In genomic region chr15:66184936-66185790, GRCh38 we compare ENCODE assay signal across 21 cellular contexts.
"Had no signal": no experiment of that assay in that cellular context is flagged by ENCODE, and none has a peak within 500 bp of the region (broad histone marks: within the 10 kb centered on the region; RNA-seq: fewer than 3 reads in every experiment).

No MANE protein-coding gene starts in this region.

- H3K9me3 Mint-ChIP-seq: activated CD4-positive, alpha-beta memory T cell treated with anti-CD3 and anti-CD28 coated beads for 36 hours; activated T-cell treated with anti-CD3 and anti-CD28 coated beads, Interleukin-2, amount 50 U/mL, for 24 hours; memory B cell; natural killer cell treated with Interleukin-12 subunit alpha and Interleukin-12 subunit beta and Interleukin-15 and Interleukin-18, amount 100 ng/mL, for 72 hours; type B pancreatic cell had no signal

- ATAC-seq: natural killer cell treated with Interleukin-12 subunit alpha and Interleukin-12 subunit beta and Interleukin-15 and Interleukin-18, amount 100 ng/mL, for 72 hours; right cardiac atrium; stimulated activated naive CD8-positive, alpha-beta T cell treated with anti-CD3 and anti-CD28 coated beads, Interleukin-15, Interleukin-2, amounts not matched to agents 100 U/mL and 50 U/mL, for 24 hours had no signal

- H3K27ac Mint-ChIP-seq: activated CD4-positive, alpha-beta memory T cell treated with anti-CD3 and anti-CD28 coated beads for 36 hours; activated T-cell treated with anti-CD3 and anti-CD28 coated beads, Interleukin-2, amount 50 U/mL, for 24 hours; memory B cell; natural killer cell treated with Interleukin-12 subunit alpha and Interleukin-12 subunit beta and Interleukin-15 and Interleukin-18, amount 100 ng/mL, for 72 hours; type B pancreatic cell had no signal

- H3K4me2 ChIP-seq: hepatocyte had no signal

- DNase-seq: activated CD4-positive, alpha-beta memory T cell treated with anti-CD3 and anti-CD28 coated beads for 36 hours; activated effector memory CD4-positive, alpha-beta T cell treated with Interleukin-2 at 50 U/mL for 16 hours; activated naive CD4-positive, alpha-beta T cell treated with anti-CD3 and anti-CD28 coated beads, Interleukin-2, amount 50 U/mL, for 16 hours; activated T-cell treated with anti-CD3 and anti-CD28 coated beads, Interleukin-2, amount 50 U/mL, for 24 hours; cortex of kidney; effector CD8-positive, alpha-beta T cell; kidney; left ventricle myocardium inferior; nucleus accumbens; right cardiac atrium; small intestine; stimulated activated CD4-positive, alpha-beta T cell treated with anti-CD3 and anti-CD28 coated beads, Interleukin-4, amount 100 ng/mL, for 4 hours; stimulated activated CD8-positive, alpha-beta memory T cell treated with anti-CD3 and anti-CD28 coated beads, Interleukin-4, amount 100 ng/mL, for 48 hours; stimulated activated naive CD8-positive, alpha-beta T cell treated with anti-CD3 and anti-CD28 coated beads, Interleukin-15, Interleukin-2, amounts not matched to agents 100 U/mL and 50 U/mL, for 24 hours had no signal

- H3K27ac ChIP-seq: epithelial cell of prostate, hepatocyte, left ventricle myocardium inferior, prostate gland, suprapubic skin had no signal

- H3K9me3 ChIP-seq: left ventricle myocardium inferior, prostate gland, suprapubic skin had no signal

- H3K4me3 Mint-ChIP-seq: activated CD4-positive, alpha-beta memory T cell treated with anti-CD3 and anti-CD28 coated beads for 36 hours; activated T-cell treated with anti-CD3 and anti-CD28 coated beads, Interleukin-2, amount 50 U/mL, for 24 hours; memory B cell; natural killer cell treated with Interleukin-12 subunit alpha and Interleukin-12 subunit beta and Interleukin-15 and Interleukin-18, amount 100 ng/mL, for 72 hours; type B pancreatic cell had no signal

- H3K4me1 Mint-ChIP-seq: memory B cell had no signal

- H3K79me2 ChIP-seq: hepatocyte had no signal

- H2AFZ ChIP-seq: hepatocyte had no signal

- H3K4me1 ChIP-seq: left ventricle myocardium inferior, prostate gland, suprapubic skin had no signal

- H3K4me3 ChIP-seq: hepatocyte, left ventricle myocardium inferior, prostate gland, suprapubic skin had no signal

- H3K36me3 Mint-ChIP-seq: activated CD4-positive, alpha-beta memory T cell treated with anti-CD3 and anti-CD28 coated beads for 36 hours; memory B cell; natural killer cell treated with Interleukin-12 subunit alpha and Interleukin-12 subunit beta and Interleukin-15 and Interleukin-18, amount 100 ng/mL, for 72 hours; type B pancreatic cell had no signal

- H3K36me3 ChIP-seq: left ventricle myocardium inferior, prostate gland, suprapubic skin had no signal
